ENCODE assay signal across 1 cellular context in the genomic region with DNA sequence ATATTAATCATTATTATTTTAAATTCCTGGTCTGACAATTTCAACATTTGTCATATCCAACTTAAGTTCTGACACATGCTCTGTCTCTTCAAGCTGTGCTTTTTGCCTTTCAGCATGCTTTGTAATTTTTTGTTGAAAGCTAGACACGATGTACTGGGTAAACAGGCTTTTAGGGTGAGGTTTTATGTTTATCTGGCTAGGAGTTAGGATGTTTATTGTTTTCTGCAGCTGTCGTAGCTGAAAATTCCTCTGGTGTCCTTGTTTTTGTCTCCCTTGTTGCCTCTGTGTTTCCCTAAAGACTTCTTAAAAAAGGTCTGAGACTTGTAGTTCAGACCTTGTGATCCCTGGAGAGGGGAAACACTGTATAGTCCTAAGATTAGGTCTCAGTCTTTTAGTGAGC.
TF ChIP-seq lines count a peak whose summit lies in the region.

No MANE protein-coding gene starts in this region.

TF ChIP-seq in HepG2, 621 proteins besides CTCF, POLR2A, EP300 and RAD21:
- no peak for TF ChIP-seq ZNF329 (CRISPR knock-in tag; IDR thresholded peaks at IDR 0.05; ENCODE audit: low read depth)
- TF ChIP-seq, protein P1, sequence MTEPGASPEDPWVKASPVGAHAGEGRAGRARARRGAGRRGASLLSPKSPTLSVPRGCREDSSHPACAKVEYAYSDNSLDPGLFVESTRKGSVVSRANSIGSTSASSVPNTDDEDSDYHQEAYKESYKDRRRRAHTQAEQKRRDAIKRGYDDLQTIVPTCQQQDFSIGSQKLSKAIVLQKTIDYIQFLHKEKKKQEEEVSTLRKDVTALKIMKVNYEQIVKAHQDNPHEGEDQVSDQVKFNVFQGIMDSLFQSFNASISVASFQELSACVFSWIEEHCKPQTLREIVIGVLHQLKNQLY (CRISPR knock-in tag; IDR thresholded peaks at IDR 0.05), result no peak
- no peak for TF ChIP-seq ETV5 (CRISPR knock-in tag; IDR thresholded peaks at IDR 0.05; ENCODE audit: borderline replicate concordance)
- no peak for TF ChIP-seq PLRG1 (conservative IDR thresholded peaks at IDR 0.05)
- TF ChIP-seq, protein P2, sequence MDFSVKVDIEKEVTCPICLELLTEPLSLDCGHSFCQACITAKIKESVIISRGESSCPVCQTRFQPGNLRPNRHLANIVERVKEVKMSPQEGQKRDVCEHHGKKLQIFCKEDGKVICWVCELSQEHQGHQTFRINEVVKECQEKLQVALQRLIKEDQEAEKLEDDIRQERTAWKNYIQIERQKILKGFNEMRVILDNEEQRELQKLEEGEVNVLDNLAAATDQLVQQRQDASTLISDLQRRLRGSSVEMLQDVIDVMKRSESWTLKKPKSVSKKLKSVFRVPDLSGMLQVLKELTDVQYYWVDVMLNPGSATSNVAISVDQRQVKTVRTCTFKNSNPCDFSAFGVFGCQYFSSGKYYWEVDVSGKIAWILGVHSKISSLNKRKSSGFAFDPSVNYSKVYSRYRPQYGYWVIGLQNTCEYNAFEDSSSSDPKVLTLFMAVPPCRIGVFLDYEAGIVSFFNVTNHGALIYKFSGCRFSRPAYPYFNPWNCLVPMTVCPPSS (IDR thresholded peaks at IDR 0.05), result no peak
- no peak for TF ChIP-seq TBL1XR1 (IDR thresholded peaks at IDR 0.05; ENCODE audit: borderline replicate concordance, low read length, partially characterized antibody)
- TF ChIP-seq, protein P3, sequence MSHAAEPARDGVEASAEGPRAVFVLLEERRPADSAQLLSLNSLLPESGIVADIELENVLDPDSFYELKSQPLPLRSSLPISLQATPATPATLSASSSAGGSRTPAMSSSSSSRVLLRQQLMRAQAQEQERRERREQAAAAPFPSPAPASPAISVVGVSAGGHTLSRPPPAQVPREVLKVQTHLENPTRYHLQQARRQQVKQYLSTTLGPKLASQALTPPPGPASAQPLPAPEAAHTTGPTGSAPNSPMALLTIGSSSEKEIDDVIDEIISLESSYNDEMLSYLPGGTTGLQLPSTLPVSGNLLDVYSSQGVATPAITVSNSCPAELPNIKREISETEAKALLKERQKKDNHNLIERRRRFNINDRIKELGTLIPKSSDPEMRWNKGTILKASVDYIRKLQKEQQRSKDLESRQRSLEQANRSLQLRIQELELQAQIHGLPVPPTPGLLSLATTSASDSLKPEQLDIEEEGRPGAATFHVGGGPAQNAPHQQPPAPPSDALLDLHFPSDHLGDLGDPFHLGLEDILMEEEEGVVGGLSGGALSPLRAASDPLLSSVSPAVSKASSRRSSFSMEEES (CRISPR knock-in tag; IDR thresholded peaks at IDR 0.05), result no peak
- TF ChIP-seq ZFAT (CRISPR knock-in tag; conservative IDR thresholded peaks at IDR 0.05), result no peak
- TF ChIP-seq, protein P4, sequence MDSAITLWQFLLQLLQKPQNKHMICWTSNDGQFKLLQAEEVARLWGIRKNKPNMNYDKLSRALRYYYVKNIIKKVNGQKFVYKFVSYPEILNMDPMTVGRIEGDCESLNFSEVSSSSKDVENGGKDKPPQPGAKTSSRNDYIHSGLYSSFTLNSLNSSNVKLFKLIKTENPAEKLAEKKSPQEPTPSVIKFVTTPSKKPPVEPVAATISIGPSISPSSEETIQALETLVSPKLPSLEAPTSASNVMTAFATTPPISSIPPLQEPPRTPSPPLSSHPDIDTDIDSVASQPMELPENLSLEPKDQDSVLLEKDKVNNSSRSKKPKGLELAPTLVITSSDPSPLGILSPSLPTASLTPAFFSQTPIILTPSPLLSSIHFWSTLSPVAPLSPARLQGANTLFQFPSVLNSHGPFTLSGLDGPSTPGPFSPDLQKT (CRISPR knock-in tag; IDR thresholded peaks at IDR 0.05; ENCODE audit: borderline replicate concordance), result no peak
- TF ChIP-seq ZNF543 (CRISPR knock-in tag; IDR thresholded peaks at IDR 0.05), result no peak
- TF ChIP-seq, protein P5, sequence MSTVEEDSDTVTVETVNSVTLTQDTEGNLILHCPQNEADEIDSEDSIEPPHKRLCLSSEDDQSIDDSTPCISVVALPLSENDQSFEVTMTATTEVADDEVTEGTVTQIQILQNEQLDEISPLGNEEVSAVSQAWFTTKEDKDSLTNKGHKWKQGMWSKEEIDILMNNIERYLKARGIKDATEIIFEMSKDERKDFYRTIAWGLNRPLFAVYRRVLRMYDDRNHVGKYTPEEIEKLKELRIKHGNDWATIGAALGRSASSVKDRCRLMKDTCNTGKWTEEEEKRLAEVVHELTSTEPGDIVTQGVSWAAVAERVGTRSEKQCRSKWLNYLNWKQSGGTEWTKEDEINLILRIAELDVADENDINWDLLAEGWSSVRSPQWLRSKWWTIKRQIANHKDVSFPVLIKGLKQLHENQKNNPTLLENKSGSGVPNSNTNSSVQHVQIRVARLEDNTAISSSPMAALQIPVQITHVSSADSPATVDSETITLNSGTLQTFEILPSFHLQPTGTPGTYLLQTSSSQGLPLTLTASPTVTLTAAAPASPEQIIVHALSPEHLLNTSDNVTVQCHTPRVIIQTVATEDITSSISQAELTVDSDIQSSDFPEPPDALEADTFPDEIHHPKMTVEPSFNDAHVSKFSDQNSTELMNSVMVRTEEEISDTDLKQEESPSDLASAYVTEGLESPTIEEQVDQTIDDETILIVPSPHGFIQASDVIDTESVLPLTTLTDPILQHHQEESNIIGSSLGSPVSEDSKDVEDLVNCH (CRISPR knock-in tag; IDR thresholded peaks at IDR 0.05), result no peak
- TF ChIP-seq, protein P6, sequence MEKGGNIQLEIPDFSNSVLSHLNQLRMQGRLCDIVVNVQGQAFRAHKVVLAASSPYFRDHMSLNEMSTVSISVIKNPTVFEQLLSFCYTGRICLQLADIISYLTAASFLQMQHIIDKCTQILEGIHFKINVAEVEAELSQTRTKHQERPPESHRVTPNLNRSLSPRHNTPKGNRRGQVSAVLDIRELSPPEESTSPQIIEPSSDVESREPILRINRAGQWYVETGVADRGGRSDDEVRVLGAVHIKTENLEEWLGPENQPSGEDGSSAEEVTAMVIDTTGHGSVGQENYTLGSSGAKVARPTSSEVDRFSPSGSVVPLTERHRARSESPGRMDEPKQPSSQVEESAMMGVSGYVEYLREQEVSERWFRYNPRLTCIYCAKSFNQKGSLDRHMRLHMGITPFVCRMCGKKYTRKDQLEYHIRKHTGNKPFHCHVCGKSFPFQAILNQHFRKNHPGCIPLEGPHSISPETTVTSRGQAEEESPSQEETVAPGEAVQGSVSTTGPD (CRISPR knock-in tag; IDR thresholded peaks at IDR 0.05), result no peak
- TF ChIP-seq, protein P7, sequence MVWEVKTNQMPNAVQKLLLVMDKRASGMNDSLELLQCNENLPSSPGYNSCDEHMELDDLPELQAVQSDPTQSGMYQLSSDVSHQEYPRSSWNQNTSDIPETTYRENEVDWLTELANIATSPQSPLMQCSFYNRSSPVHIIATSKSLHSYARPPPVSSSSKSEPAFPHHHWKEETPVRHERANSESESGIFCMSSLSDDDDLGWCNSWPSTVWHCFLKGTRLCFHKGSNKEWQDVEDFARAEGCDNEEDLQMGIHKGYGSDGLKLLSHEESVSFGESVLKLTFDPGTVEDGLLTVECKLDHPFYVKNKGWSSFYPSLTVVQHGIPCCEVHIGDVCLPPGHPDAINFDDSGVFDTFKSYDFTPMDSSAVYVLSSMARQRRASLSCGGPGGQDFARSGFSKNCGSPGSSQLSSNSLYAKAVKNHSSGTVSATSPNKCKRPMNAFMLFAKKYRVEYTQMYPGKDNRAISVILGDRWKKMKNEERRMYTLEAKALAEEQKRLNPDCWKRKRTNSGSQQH (CRISPR knock-in tag; IDR thresholded peaks at IDR 0.05; ENCODE audit: low read depth), result no peak
TF ChIP-seq in HepG2: peak in this region for 0.
